In the genomic region with DNA sequence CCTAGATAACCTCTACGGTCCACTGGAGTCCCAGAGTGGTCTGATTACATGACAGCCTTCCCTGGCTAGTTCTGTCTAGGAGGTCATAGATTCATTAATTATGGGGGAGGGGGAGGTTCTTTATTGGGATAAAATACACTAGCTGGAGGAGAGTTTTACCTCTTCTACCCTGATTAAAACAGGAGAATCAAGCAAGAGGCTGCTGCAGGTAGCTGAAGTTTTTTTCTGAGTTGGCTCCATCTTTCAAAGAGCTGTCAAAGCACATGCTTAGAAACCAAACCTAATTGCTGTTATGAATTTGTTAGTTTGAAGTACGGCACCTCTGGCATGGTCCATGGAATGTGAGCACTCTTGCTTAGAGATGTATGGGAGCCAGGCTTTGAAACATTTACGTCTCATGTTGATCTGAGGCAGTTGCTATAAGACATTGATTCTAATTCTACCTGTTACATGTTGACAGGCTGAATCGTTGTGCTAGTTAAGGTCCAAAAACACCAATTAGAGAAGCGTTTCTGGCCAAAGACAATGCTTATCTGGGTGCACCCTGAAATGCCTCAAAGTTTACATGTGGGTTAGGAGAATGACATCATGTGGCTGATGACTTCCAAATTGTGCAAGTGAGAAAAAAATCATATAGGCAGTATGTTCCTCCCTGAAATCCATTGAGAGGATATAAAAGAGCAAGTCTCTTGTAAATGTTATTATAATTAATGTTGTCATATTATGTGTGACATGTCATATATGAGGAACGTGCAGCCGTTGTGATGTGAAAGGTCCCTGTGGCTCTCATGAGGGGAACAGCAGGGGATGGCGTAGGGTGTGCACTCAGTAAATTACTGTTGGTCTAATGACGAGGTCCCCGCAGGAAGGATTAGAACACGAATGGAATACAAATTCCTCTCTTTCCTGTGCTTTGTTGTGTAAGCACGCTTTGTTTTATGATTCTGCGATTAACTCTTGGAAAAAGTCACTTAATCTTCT, we compare ENCODE assay signal across 1 cellular context.
TF ChIP-seq lines count a peak whose summit lies in the region.

No MANE protein-coding gene starts in this region.

TF ChIP-seq in IMR-90, 13 proteins besides CTCF, POLR2A, EP300 and RAD21:
- TF ChIP-seq MAFK (IDR thresholded peaks at IDR 0.05; ENCODE audit: low read depth, low read length): no peak
- peak; percentile 83 for TF ChIP-seq CEBPB (IDR thresholded peaks at IDR 0.05; ENCODE audit: low read depth, low read length)
TF ChIP-seq in IMR-90: peak in this region for 1.
